ENCODE assay signal across 21 cellular contexts in the genomic region with DNA sequence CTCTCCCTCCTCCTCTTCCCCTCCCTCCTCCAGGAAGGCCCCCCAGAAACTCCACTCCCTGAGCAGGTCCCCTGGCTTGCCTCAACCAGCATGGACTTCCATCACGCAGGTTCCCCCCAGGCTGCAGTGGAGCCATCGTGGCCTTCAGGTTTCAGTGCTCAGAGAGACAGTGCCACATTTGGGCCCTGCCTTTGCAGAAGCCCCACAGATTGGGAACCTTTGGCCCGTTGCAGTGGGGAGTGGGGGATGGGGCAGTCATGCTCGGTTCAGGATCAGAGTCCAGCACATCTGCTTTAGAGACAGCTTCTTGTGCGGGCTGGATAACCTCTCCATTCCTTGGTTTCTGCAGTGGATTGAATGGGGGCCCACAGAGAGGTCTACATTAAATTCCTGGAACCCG.
"Had no signal": no experiment of that assay in that cellular context is flagged by ENCODE, and none has a peak within 500 bp of the region (broad histone marks: within the 10 kb centered on the region; RNA-seq: fewer than 3 reads in every experiment).

No MANE protein-coding gene starts in this region.

- DNase-seq: effector memory CD8-positive, alpha-beta T cell; esophagus squamous epithelium; foreskin fibroblast; glutamatergic neuron; islet precursor cell; mesenchymal stem cell; naive B cell; occipital lobe; psoas muscle; retina; stimulated activated CD4-positive, alpha-beta T cell treated with anti-CD3 and anti-CD28 coated beads, Interleukin-2, amount 100 ng/mL, for 48 hours; stimulated activated naive CD4-positive, alpha-beta T cell treated with Interleukin-2 at 50 U/mL for 16 hours; thyroid gland had no signal

- FAIRE-seq: colon had no signal

- H3K36me3 ChIP-seq: esophagus squamous epithelium, gastroesophageal sphincter, left lung, thyroid gland, upper lobe of left lung, vagina had no signal

- H3K9ac ChIP-seq: parathyroid adenoma had no signal

- H3K27me3 ChIP-seq: esophagus squamous epithelium, gastroesophageal sphincter, thyroid gland, upper lobe of left lung, vagina had no signal

- H3K27ac ChIP-seq: esophagus squamous epithelium, gastroesophageal sphincter, left lung, parathyroid adenoma, psoas muscle, skin epidermis, thyroid gland, upper lobe of left lung, vagina had no signal

- H3K9me3 ChIP-seq: gastroesophageal sphincter, left lung, psoas muscle, thyroid gland, upper lobe of left lung, vagina had no signal

- H3K4me3 ChIP-seq: esophagus squamous epithelium, gastroesophageal sphincter, left lung, lung, psoas muscle, skin epidermis, thyroid gland, upper lobe of left lung, vagina had no signal

- H3K79me2 ChIP-seq: parathyroid adenoma had no signal

- H3K4me1 ChIP-seq: esophagus squamous epithelium, gastroesophageal sphincter, left lung, parathyroid adenoma, psoas muscle, thyroid gland, upper lobe of left lung, vagina had no signal

- H2AFZ ChIP-seq: parathyroid adenoma had no signal
